Comparison of ENCODE assay signal across 9 cellular contexts in the genomic region with DNA sequence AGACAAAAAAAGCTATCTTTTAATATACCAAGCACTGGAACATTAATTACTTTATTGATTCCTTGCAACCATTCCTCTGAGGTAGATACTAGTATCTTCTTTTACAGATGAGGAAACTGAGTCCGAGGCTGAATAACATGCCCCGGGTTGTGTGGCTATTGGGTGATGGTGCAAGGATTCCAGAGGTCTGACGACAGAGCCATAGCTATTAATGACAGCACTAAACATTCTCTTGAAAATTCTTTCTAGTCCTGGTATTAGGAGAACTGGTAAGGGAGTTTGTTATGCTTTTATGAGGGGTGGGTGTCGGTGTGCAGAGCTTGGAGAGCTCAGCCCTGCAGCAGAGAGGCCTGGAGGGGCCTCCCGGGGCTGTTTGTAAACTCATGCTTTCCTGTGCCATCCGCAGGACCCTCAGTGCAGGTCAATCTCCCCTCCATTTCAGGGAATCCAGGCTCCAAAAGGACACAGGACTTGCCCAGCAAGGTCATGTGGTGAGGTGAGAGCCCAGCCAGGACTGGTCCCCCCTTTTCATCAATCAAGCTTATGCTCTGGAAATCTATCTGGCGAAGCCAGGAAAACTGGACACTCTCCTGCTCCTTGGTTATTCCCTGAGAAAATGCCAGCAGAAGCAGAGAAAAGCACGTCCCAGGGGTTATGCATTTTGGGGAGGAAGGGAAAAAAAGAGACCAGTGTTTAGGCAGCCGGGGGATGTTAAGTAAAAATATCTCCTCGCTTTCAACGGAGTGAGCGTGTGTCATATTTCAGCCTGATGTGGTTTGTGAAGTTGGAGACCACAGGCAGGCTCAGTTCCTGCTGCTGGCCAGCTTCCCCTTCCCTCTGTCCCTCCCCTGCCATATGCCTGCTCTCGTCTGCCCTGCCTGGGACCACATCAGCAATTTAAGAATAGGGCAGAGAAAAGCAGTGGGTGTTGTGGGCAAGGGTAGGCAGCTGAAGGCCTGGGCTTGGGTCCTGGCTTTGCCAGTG. TPM values are rescaled to one million over a fixed set of nuclear protein-coding genes. Genes with fewer than 3 reads are reported as not detected.
DNase-seq lines count a peak whose midpoint lies in the region; TF ChIP-seq lines count a peak whose summit lies in the region.
"Had no signal": no experiment of that assay in that cellular context is flagged by ENCODE, and none has a peak within 500 bp of the region (broad histone marks: within the 10 kb centered on the region; RNA-seq: fewer than 3 reads in every experiment).

No MANE protein-coding gene starts in this region.

- DNase-seq in DMS 273 treated with DMSO at 0.1 percent for 48 hours (lab: John Stamatoyannopoulos, UW) (peak; percentile 40), SK-N-SH (no peak), glomerular visceral epithelial cell (ENCODE audit: extremely low spot score) (peak; percentile 67), putamen (ENCODE audit: low spot score) (peak; percentile 53), epidermal melanocyte (ENCODE audit: insufficient read length, low spot score) (no peak), NCI-H187 treated with DMSO at 0.1 percent for 48 hours (lab: John Stamatoyannopoulos, UW) (no peak), GM19240 (ENCODE audit: insufficient read length, low spot score) (no peak), kidney glomerular epithelial cell (lab: John Stamatoyannopoulos, UW) (no peak)

- H3F3A ChIP-seq in SK-N-SH (replicated peaks; ENCODE audit: insufficient read depth) = peaks cover 9% of the 10 kb centered on the region

- 57% methylated on average over 12 of the region's 13 CpGs for WGBS in SK-N-SH (ENCODE audit: low lambda C conversion rate)

- peak overlapping the region; percentile 4; the same call in 1 of the 2 replicates for H3K9ac ChIP-seq in SK-N-SH

- no peaks in the 10 kb centered on the region for H3K36me3 ChIP-seq in SK-N-SH (replicated peaks in 1 of 2; ENCODE audit: control insufficient read depth in 1 of 2, insufficient read depth in 2 of 2, low read length in 1 of 2)

- no peaks in the 10 kb centered on the region for H4K20me1 ChIP-seq in SK-N-SH (ENCODE audit: insufficient read depth)

- TF ChIP-seq CTCF in SK-N-SH (IDR thresholded peaks at IDR 0.05) = no peak

- H3K27me3 ChIP-seq in SK-N-SH (ENCODE audit: insufficient read depth) = no peaks in the 10 kb centered on the region

- peak overlapping the region; percentile 64 to 74 for H3K27ac ChIP-seq in SK-N-SH (ENCODE audit: low read depth in 2 of 2, low read length in 1 of 2)
- H3K27ac ChIP-seq: SK-N-MC had no signal

- POLR2A ChIA-PET in SK-N-SH (lab: Yijun Ruan, JAX) = no interaction called here

- no peak overlapping the region for H2AFZ ChIP-seq in SK-N-SH (ENCODE audit: low read depth)

- H3K4me2 ChIP-seq in SK-N-SH = peak overlapping the region; percentile 99

- H3K9me2 ChIP-seq in SK-N-SH = no peaks in the 10 kb centered on the region

- H3K79me2 ChIP-seq in SK-N-SH (ENCODE audit: insufficient read depth) = peaks cover 73% of the 10 kb centered on the region

- peak overlapping the region in 1 of 2 experiments; percentile 12; a peak in 1 of 4 replicates for H3K4me3 ChIP-seq in SK-N-SH (ENCODE audit: low read depth in 2 of 2, low read length in 1 of 2)
- H3K4me3 ChIP-seq: SK-N-MC had no signal

- no peaks in the 10 kb centered on the region for H3K9me3 ChIP-seq in SK-N-SH

- TF ChIP-seq RAD21 in SK-N-SH (IDR thresholded peaks at IDR 0.05; ENCODE audit: low read length) = no peak

- TF ChIP-seq EP300 in SK-N-SH (IDR thresholded peaks at IDR 0.05; ENCODE audit: borderline replicate concordance in 1 of 2, low read depth in 1 of 2, low read length in 1 of 2) = peak in 1 of 2 experiments; percentile 51; a peak in 1 of 4 replicates

- CTCF ChIA-PET in SK-N-SH (lab: Yijun Ruan, JAX) = interaction anchor here (2.3 to 2.5 kb wide), 3 partner anchors 48 to 59 kb away, joined by 8 to 11 read pairs (median 11); no protein-coding TSS in a partner anchor

- peaks cover 17 to 56% of the 10 kb centered on the region in 2 experiments; a peak in 3 of 4 replicates for H3K4me1 ChIP-seq in SK-N-SH (ENCODE audit: control insufficient read depth in 1 of 2, insufficient read depth in 2 of 2, low read depth in 1 of 2, low read length in 1 of 2)

TF ChIP-seq in SK-N-SH, 30 proteins besides CTCF, POLR2A, EP300 and RAD21 (continues in another document):
- no peak for TF ChIP-seq NRF1 (IDR thresholded peaks at IDR 0.05; ENCODE audit: low read depth, low read length)
- TF ChIP-seq, protein P1, sequence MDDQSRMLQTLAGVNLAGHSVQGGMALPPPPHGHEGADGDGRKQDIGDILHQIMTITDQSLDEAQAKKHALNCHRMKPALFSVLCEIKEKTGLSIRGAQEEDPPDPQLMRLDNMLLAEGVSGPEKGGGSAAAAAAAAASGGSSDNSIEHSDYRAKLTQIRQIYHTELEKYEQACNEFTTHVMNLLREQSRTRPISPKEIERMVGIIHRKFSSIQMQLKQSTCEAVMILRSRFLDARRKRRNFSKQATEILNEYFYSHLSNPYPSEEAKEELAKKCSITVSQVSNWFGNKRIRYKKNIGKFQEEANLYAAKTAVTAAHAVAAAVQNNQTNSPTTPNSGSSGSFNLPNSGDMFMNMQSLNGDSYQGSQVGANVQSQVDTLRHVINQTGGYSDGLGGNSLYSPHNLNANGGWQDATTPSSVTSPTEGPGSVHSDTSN (IDR thresholded peaks at IDR 0.05) = peak; percentile 61
- TF ChIP-seq GATA2 (CRISPR knock-in tag; IDR thresholded peaks at IDR 0.05) = no peak
- TF ChIP-seq, protein P2, sequence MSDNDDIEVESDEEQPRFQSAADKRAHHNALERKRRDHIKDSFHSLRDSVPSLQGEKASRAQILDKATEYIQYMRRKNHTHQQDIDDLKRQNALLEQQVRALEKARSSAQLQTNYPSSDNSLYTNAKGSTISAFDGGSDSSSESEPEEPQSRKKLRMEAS (IDR thresholded peaks at IDR 0.05; ENCODE audit: low read depth) = peak; percentile 33; the same call in 1 of the 2 replicates
- no peak for TF ChIP-seq MXI1 (IDR thresholded peaks at IDR 0.05; ENCODE audit: low read depth, low read length)
- TF ChIP-seq, protein P3, sequence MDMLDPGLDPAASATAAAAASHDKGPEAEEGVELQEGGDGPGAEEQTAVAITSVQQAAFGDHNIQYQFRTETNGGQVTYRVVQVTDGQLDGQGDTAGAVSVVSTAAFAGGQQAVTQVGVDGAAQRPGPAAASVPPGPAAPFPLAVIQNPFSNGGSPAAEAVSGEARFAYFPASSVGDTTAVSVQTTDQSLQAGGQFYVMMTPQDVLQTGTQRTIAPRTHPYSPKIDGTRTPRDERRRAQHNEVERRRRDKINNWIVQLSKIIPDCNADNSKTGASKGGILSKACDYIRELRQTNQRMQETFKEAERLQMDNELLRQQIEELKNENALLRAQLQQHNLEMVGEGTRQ (IDR thresholded peaks at IDR 0.05; ENCODE audit: borderline replicate concordance, low read depth, low read length) = no peak
- TF ChIP-seq, protein P4, sequence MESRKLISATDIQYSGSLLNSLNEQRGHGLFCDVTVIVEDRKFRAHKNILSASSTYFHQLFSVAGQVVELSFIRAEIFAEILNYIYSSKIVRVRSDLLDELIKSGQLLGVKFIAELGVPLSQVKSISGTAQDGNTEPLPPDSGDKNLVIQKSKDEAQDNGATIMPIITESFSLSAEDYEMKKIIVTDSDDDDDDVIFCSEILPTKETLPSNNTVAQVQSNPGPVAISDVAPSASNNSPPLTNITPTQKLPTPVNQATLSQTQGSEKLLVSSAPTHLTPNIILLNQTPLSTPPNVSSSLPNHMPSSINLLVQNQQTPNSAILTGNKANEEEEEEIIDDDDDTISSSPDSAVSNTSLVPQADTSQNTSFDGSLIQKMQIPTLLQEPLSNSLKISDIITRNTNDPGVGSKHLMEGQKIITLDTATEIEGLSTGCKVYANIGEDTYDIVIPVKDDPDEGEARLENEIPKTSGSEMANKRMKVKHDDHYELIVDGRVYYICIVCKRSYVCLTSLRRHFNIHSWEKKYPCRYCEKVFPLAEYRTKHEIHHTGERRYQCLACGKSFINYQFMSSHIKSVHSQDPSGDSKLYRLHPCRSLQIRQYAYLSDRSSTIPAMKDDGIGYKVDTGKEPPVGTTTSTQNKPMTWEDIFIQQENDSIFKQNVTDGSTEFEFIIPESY (IDR thresholded peaks at IDR 0.05; ENCODE audit: borderline replicate concordance, low read depth) = peak; percentile 28; the same call in 1 of the 2 replicates
- TF ChIP-seq GABPA (IDR thresholded peaks at IDR 0.05; ENCODE audit: low read depth) = no peak
- TF ChIP-seq TAF1 (IDR thresholded peaks at IDR 0.05; ENCODE audit: borderline replicate concordance, low read depth, low read length) = no peak
- no peak for TF ChIP-seq FOXM1 (IDR thresholded peaks at IDR 0.05; ENCODE audit: low read depth)
- TF ChIP-seq RXRA (IDR thresholded peaks at IDR 0.05; ENCODE audit: borderline replicate concordance, low read depth) = no peak
- no peak for TF ChIP-seq CHD2 (IDR thresholded peaks at IDR 0.05; ENCODE audit: low read length, partially characterized antibody)
- TF ChIP-seq SIN3A (IDR thresholded peaks at IDR 0.05; ENCODE audit: borderline replicate concordance, low read depth, low read length) = no peak
- TF ChIP-seq RFX5 (IDR thresholded peaks at IDR 0.05; ENCODE audit: low read length) = no peak
- TF ChIP-seq NFIC (IDR thresholded peaks at IDR 0.05; ENCODE audit: borderline replicate concordance) = no peak
- TF ChIP-seq TCF12 (IDR thresholded peaks at IDR 0.05) = peak; percentile 66
- TF ChIP-seq YY1 (IDR thresholded peaks at IDR 0.05; ENCODE audit: low read depth) = no peak
- no peak for TF ChIP-seq FOXJ3 (CRISPR knock-in tag; IDR thresholded peaks at IDR 0.05)
- TF ChIP-seq EZH2phosphoT487 (IDR thresholded peaks at IDR 0.05; ENCODE audit: borderline replicate concordance, low read depth) = no peak
- TF ChIP-seq POLR2AphosphoS5 (IDR thresholded peaks at IDR 0.05; ENCODE audit: low read depth, low read length) = no peak
- TF ChIP-seq ELF1 (IDR thresholded peaks at IDR 0.05) = no peak
- TF ChIP-seq JUND (IDR thresholded peaks at IDR 0.05) = no peak

RNA-seq across cellular contexts. Expression of a gene that starts 3.7 kb away (rescaled TPM):
- polyA plus RNA-seq in SK-N-SH (2012; rRNA removed) = 168 and 172 TPM in 2 replicates
- polyA plus RNA-seq in SK-N-SH (2012; cell fraction: cytosol; rRNA removed) = 82.7 and 123 TPM in 2 replicates
- 205 and 218 TPM in 2 replicates for polyA plus RNA-seq in SK-N-SH (2012; cell fraction: nucleus; rRNA removed)

Comparison
In these comparisons a context has a peak if more than half of its experiments do, and no peak if none do; other contexts are left out.
1. DNase-seq: peak in DMS 273 treated with DMSO at 0.1 percent for 48 hours (single experiment), glomerular visceral epithelial cell (single experiment) and putamen (single experiment); none in SK-N-SH (single experiment), epidermal melanocyte (single experiment), NCI-H187 treated with DMSO at 0.1 percent for 48 hours (single experiment), GM19240 (single experiment) and kidney glomerular epithelial cell (single experiment).